23 cellular contexts compared by ENCODE assay signal in genomic region chr10:3117486-3117885, GRCh38.
"Had no signal": no experiment of that assay in that cellular context is flagged by ENCODE, and none has a peak within 500 bp of the region (broad histone marks: within the 10 kb centered on the region; RNA-seq: fewer than 3 reads in every experiment).

No MANE protein-coding gene starts in this region.

- H3K36me3 ChIP-seq: adrenal gland had no signal

- DNase-seq: activated CD4-positive, alpha-beta memory T cell treated with anti-CD3 and anti-CD28 coated beads, Interleukin-2, amount 10 ng/mL, durations not matched to agents 7 days and 5 days; activated CD4-positive, alpha-beta T cell treated with anti-CD3 and anti-CD28 coated beads for 4 hours; activated CD4-positive, alpha-beta T cell treated with anti-CD3 and anti-CD28 coated beads, Interleukin-2, amount 10 ng/mL, durations not matched to agents 7 days and 5 days; activated CD4-positive, alpha-beta T cell treated with anti-CD3 and anti-CD28 coated beads, Interleukin-2, amount 50 U/mL, for 4 hours; activated CD4-positive, CD25-positive, alpha-beta regulatory T cell; activated CD4-positive, CD25-positive, alpha-beta regulatory T cell treated with anti-CD3 and anti-CD28 coated beads, Interleukin-2, amount 50 U/mL, for 72 hours; activated effector memory CD4-positive, alpha-beta T cell treated with anti-CD3 and anti-CD28 coated beads, Interleukin-2, amount 50 U/mL, for 16 hours; activated naive CD4-positive, alpha-beta T cell treated with anti-CD3 and anti-CD28 coated beads for 36 hours; activated naive CD8-positive, alpha-beta T cell treated with anti-CD3 and anti-CD28 coated beads for 36 hours; activated naive CD8-positive, alpha-beta T cell treated with anti-CD3 and anti-CD28 coated beads, Interleukin-2, amount 50 U/mL, for 24 hours; activated T-cell treated with anti-CD3 and anti-CD28 coated beads, Interleukin-2, amount 50 U/mL, for 4 hours; amygdala; aorta; body of pancreas; central memory CD4-positive, alpha-beta T cell; cerebellar nuclear complex; colonic mucosa; effector CD8-positive, alpha-beta T cell; foreskin fibroblast; glutamatergic neuron; T-helper 2 cell had no signal

- H3K27me3 ChIP-seq: adrenal gland, body of pancreas, colonic mucosa had no signal

- H3K9me3 ChIP-seq: adrenal gland, body of pancreas, colonic mucosa had no signal

- H3K4me3 ChIP-seq: adrenal gland, body of pancreas, colonic mucosa had no signal

- H3K4me1 ChIP-seq: adrenal gland, body of pancreas, colonic mucosa had no signal

- ATAC-seq: activated naive CD8-positive, alpha-beta T cell treated with anti-CD3 and anti-CD28 coated beads, Interleukin-2, amount 50 U/mL, for 24 hours; activated T-cell treated with anti-CD3 and anti-CD28 coated beads, Interleukin-2, amount 50 U/mL, for 4 hours; body of pancreas; esophagus mucosa had no signal

- H3K27ac ChIP-seq: body of pancreas, colonic mucosa had no signal
